Comparison of ENCODE assay signal across 13 cellular contexts in the genomic region with DNA sequence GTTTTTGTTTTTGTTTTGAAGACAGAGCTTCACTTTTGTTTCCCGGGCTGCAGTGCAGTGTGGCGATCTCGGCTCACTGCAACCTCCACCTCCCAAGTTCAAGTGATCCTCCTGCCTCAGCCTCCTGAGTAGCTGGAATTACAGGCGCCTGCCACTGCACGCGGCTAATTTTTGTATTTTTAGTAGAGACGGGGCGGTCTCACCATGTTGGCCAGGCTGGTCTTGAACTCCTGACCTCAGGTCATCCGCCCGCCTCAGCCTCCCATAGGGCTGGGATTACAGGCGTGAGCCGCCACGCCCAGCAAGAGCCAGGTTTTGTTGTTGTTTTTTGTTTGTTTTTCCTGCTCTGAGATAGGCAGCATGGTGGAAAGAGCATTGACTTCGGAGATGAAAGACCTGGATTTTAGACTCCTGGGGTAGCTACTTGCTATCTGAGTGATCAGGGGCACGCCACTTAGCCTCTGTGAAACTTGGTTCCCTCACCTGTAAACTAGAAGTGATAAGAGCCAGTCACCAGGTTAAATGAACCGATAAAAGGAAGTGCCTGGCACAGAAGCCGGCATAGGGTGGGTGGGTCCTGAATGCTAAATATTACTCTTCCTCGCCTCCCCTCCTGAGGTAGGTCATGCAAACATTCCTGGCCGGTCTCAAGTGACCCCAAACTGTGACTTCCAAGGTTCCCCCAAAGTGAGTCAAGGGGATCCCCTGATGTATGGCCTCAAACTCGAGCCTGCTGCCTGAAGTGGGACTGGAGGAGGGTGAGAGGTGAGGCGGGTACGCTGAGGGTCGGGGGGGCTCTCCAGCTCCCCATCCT.
DNase-seq lines count a peak whose midpoint lies in the region; ATAC-seq and TF ChIP-seq lines count a peak whose summit lies in the region.
"Had no signal": no experiment of that assay in that cellular context is flagged by ENCODE, and none has a peak within 500 bp of the region (broad histone marks: within the 10 kb centered on the region; RNA-seq: fewer than 3 reads in every experiment).

No MANE protein-coding gene starts in this region.

- TF ChIP-seq EP300 in suprapubic skin (IDR thresholded peaks at IDR 0.05), result no peak

- H3K27me3 Mint-ChIP-seq in activated CD8-positive, alpha-beta memory T cell treated with anti-CD3 and anti-CD28 coated beads, Interleukin-2, amount 10 ng/mL, durations not matched to agents 7 days and 5 days, result no peaks in the 10 kb centered on the region
- H3K27me3 Mint-ChIP-seq: activated CD8-positive, alpha-beta T cell treated with anti-CD3 and anti-CD28 coated beads for 36 hours had no signal

- no peak for ATAC-seq in activated CD8-positive, alpha-beta memory T cell treated with anti-CD3 and anti-CD28 coated beads, Interleukin-2, amount 10 ng/mL, durations not matched to agents 7 days and 5 days
- peak; percentile 61 for ATAC-seq in left colon
- no peak for ATAC-seq in GM19452 (IDR thresholded peaks at IDR 0.05; ENCODE audit: unreplicated experiment)
- ATAC-seq: activated CD8-positive, alpha-beta T cell treated with anti-CD3 and anti-CD28 coated beads for 36 hours had no signal

- H3K27ac Mint-ChIP-seq in activated CD8-positive, alpha-beta memory T cell treated with anti-CD3 and anti-CD28 coated beads, Interleukin-2, amount 10 ng/mL, durations not matched to agents 7 days and 5 days, result no peak overlapping the region
- H3K27ac Mint-ChIP-seq: activated CD8-positive, alpha-beta T cell treated with anti-CD3 and anti-CD28 coated beads for 36 hours; brain had no signal

- no peak overlapping the region for H3K27ac ChIP-seq in suprapubic skin
- H3K27ac ChIP-seq in GM23248, result no peak overlapping the region

- no peaks in the 10 kb centered on the region for H3K27me3 ChIP-seq in suprapubic skin
- peaks cover 11% of the 10 kb centered on the region for H3K27me3 ChIP-seq in GM23248 (replicated peaks; ENCODE audit: insufficient read depth)
- H3K27me3 ChIP-seq: upper lobe of left lung had no signal

- H3K9me2 ChIP-seq in GM23248 (ENCODE audit: insufficient read depth), result no peaks in the 10 kb centered on the region

- no peaks in the 10 kb centered on the region for H3K79me2 ChIP-seq in GM23248 (ENCODE audit: insufficient read depth)

- peak; percentile 33 for DNase-seq in activated effector memory CD4-positive, alpha-beta T cell treated with anti-CD3 and anti-CD28 coated beads, Interleukin-2, amount 50 U/mL, for 16 hours
- no peak for DNase-seq in activated effector memory CD4-positive, alpha-beta T cell treated with Interleukin-2 at 50 U/mL for 16 hours
- DNase-seq in activated CD8-positive, alpha-beta memory T cell treated with anti-CD3 and anti-CD28 coated beads, Interleukin-2, amount 10 ng/mL, durations not matched to agents 7 days and 5 days, result peak; percentile 18
- DNase-seq in left colon (peak in 1 of 2 donors; percentile 47), suprapubic skin (ENCODE audit: low spot score in 2 of 2) (peak; percentile 20 to 44), GM23248 (no peak), NCI-H1048 (lab: John Stamatoyannopoulos, UW) (no peak)
- DNase-seq: activated CD8-positive, alpha-beta T cell treated with anti-CD3 and anti-CD28 coated beads for 36 hours; HCEC 1CT had no signal

- no peaks in the 10 kb centered on the region for H3K36me3 ChIP-seq in suprapubic skin
- no peaks in the 10 kb centered on the region for H3K36me3 ChIP-seq in GM23248 (ENCODE audit: low read depth)

- intact Hi-C loops in left colon (cut with DNase I, micrococcal nuclease), result no loop called here

- CTCF ChIA-PET in activated CD8-positive, alpha-beta memory T cell treated with anti-CD3 and anti-CD28 coated beads, Interleukin-2, amount 10 ng/mL, durations not matched to agents 7 days and 5 days (lab: Charles Lee), result interaction anchor here (1.0 to 2.0 kb wide), 2 partner anchors 11 to 276 kb away, joined by 3 to 6 read pairs; no protein-coding TSS in a partner anchor

- H3K9me3 ChIP-seq in suprapubic skin, result no peaks in the 10 kb centered on the region
- H3K9me3 ChIP-seq in GM23248 (ENCODE audit: low read depth), result peaks cover 3% of the 10 kb centered on the region
- H3K9me3 ChIP-seq: upper lobe of left lung had no signal

- H3K4me3 Mint-ChIP-seq in activated CD8-positive, alpha-beta memory T cell treated with anti-CD3 and anti-CD28 coated beads, Interleukin-2, amount 10 ng/mL, durations not matched to agents 7 days and 5 days, result no peak overlapping the region
- H3K4me3 Mint-ChIP-seq: activated CD8-positive, alpha-beta T cell treated with anti-CD3 and anti-CD28 coated beads for 36 hours; brain had no signal

- H3F3A ChIP-seq in GM23248 (ENCODE audit: insufficient read depth), result no peaks in the 10 kb centered on the region

- H3K9me3 Mint-ChIP-seq in activated CD8-positive, alpha-beta memory T cell treated with anti-CD3 and anti-CD28 coated beads, Interleukin-2, amount 10 ng/mL, durations not matched to agents 7 days and 5 days (ENCODE audit: low read depth), result no peaks in the 10 kb centered on the region
- H3K9me3 Mint-ChIP-seq: activated CD8-positive, alpha-beta T cell treated with anti-CD3 and anti-CD28 coated beads for 36 hours had no signal

- H3K4me2 ChIP-seq in GM23248 (ENCODE audit: unreplicated experiment), result no peak overlapping the region

- peaks cover 2% of the 10 kb centered on the region for H3K4me1 ChIP-seq in suprapubic skin
- H3K4me1 ChIP-seq in GM23248 (ENCODE audit: insufficient read depth), result peaks cover 3% of the 10 kb centered on the region; the same call in 1 of the 2 replicates

- H3K4me3 ChIP-seq in suprapubic skin (no peak overlapping the region), GM23248 (no peak overlapping the region)
- H3K4me3 ChIP-seq: lung, upper lobe of left lung had no signal

- H3K9ac ChIP-seq in GM23248, result no peak overlapping the region

- no peak for TF ChIP-seq CTCF in suprapubic skin (IDR thresholded peaks at IDR 0.05)

- WGBS in suprapubic skin, result 81% methylated on average over 23 of the region's 23 CpGs
- 77 to 82% methylated on average over 23 of the region's 23 CpGs for WGBS in GM23248 (ENCODE audit: low coverage in 1 of 2, low lambda C conversion rate in 2 of 2, missing lambda C conversion rate in 2 of 2), 2 experiments

- H3K36me3 Mint-ChIP-seq in activated CD8-positive, alpha-beta memory T cell treated with anti-CD3 and anti-CD28 coated beads, Interleukin-2, amount 10 ng/mL, durations not matched to agents 7 days and 5 days, result peaks cover 11% of the 10 kb centered on the region
- H3K36me3 Mint-ChIP-seq: brain had no signal

- no peak for TF ChIP-seq POLR2A in suprapubic skin (IDR thresholded peaks at IDR 0.05)

- no peaks in the 10 kb centered on the region for H4K20me1 ChIP-seq in GM23248 (ENCODE audit: insufficient read depth)

- in situ Hi-C loops in GM23248 (cut with MboI), result no loop called here

- no peak overlapping the region for H2AFZ ChIP-seq in GM23248

- no peaks in the 10 kb centered on the region for H3K4me1 Mint-ChIP-seq in activated CD8-positive, alpha-beta memory T cell treated with anti-CD3 and anti-CD28 coated beads, Interleukin-2, amount 10 ng/mL, durations not matched to agents 7 days and 5 days
- H3K4me1 Mint-ChIP-seq: brain had no signal

Comparison
In these comparisons a context has a peak if more than half of its experiments do, and no peak if none do; other contexts are left out.
1. DNase-seq: peak in activated effector memory CD4-positive, alpha-beta T cell treated with anti-CD3 and anti-CD28 coated beads, Interleukin-2, amount 50 U/mL, for 16 hours (single experiment), activated CD8-positive, alpha-beta memory T cell treated with anti-CD3 and anti-CD28 coated beads, Interleukin-2, amount 10 ng/mL, durations not matched to agents 7 days and 5 days (single experiment) and suprapubic skin (2 of 2); none in activated effector memory CD4-positive, alpha-beta T cell treated with Interleukin-2 at 50 U/mL for 16 hours (single experiment), GM23248 (single experiment) and NCI-H1048 (single experiment).